ENCODE assay signal across 1 cellular context in the genomic region with DNA sequence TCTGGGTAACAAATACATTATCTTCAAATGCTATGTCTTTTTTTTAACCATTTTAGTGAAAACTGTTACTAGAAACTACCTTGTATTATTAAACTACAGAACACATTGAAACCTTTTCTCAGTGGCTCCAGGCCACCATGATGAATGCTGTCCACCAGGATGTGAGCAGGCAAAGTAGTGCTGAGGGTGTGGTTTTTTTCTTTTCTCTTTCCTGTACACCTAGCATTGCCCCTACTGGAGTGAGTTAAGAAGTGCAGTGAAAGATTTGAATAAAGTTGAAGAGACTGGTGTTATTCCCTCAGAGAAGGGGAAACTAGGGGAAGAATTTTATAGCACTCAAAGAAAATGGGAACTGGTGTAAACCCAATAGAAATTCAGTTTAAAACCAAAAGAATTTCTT.
TF ChIP-seq lines count a peak whose summit lies in the region.

No MANE protein-coding gene starts in this region.

TF ChIP-seq in K562, 482 proteins besides CTCF, POLR2A, EP300 and RAD21 (continued from another document):
- TF ChIP-seq, protein P1, sequence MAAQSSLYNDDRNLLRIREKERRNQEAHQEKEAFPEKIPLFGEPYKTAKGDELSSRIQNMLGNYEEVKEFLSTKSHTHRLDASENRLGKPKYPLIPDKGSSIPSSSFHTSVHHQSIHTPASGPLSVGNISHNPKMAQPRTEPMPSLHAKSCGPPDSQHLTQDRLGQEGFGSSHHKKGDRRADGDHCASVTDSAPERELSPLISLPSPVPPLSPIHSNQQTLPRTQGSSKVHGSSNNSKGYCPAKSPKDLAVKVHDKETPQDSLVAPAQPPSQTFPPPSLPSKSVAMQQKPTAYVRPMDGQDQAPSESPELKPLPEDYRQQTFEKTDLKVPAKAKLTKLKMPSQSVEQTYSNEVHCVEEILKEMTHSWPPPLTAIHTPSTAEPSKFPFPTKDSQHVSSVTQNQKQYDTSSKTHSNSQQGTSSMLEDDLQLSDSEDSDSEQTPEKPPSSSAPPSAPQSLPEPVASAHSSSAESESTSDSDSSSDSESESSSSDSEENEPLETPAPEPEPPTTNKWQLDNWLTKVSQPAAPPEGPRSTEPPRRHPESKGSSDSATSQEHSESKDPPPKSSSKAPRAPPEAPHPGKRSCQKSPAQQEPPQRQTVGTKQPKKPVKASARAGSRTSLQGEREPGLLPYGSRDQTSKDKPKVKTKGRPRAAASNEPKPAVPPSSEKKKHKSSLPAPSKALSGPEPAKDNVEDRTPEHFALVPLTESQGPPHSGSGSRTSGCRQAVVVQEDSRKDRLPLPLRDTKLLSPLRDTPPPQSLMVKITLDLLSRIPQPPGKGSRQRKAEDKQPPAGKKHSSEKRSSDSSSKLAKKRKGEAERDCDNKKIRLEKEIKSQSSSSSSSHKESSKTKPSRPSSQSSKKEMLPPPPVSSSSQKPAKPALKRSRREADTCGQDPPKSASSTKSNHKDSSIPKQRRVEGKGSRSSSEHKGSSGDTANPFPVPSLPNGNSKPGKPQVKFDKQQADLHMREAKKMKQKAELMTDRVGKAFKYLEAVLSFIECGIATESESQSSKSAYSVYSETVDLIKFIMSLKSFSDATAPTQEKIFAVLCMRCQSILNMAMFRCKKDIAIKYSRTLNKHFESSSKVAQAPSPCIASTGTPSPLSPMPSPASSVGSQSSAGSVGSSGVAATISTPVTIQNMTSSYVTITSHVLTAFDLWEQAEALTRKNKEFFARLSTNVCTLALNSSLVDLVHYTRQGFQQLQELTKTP (IDR thresholded peaks at IDR 0.05; ENCODE audit: low read depth in 1 of 2, partially characterized antibody in 2 of 2), result no peak
- no peak for TF ChIP-seq MYNN (IDR thresholded peaks at IDR 0.05)
- no peak for TF ChIP-seq MYNN (CRISPR knock-in tag; IDR thresholded peaks at IDR 0.05)
- TF ChIP-seq, protein P2, sequence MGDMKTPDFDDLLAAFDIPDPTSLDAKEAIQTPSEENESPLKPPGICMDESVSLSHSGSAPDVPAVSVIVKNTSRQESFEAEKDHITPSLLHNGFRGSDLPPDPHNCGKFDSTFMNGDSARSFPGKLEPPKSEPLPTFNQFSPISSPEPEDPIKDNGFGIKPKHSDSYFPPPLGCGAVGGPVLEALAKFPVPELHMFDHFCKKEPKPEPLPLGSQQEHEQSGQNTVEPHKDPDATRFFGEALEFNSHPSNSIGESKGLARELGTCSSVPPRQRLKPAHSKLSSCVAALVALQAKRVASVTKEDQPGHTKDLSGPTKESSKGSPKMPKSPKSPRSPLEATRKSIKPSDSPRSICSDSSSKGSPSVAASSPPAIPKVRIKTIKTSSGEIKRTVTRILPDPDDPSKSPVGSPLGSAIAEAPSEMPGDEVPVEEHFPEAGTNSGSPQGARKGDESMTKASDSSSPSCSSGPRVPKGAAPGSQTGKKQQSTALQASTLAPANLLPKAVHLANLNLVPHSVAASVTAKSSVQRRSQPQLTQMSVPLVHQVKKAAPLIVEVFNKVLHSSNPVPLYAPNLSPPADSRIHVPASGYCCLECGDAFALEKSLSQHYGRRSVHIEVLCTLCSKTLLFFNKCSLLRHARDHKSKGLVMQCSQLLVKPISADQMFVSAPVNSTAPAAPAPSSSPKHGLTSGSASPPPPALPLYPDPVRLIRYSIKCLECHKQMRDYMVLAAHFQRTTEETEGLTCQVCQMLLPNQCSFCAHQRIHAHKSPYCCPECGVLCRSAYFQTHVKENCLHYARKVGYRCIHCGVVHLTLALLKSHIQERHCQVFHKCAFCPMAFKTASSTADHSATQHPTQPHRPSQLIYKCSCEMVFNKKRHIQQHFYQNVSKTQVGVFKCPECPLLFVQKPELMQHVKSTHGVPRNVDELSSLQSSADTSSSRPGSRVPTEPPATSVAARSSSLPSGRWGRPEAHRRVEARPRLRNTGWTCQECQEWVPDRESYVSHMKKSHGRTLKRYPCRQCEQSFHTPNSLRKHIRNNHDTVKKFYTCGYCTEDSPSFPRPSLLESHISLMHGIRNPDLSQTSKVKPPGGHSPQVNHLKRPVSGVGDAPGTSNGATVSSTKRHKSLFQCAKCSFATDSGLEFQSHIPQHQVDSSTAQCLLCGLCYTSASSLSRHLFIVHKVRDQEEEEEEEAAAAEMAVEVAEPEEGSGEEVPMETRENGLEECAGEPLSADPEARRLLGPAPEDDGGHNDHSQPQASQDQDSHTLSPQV (IDR thresholded peaks at IDR 0.05), result no peak
TF ChIP-seq in K562: peak in this region for 7.
